In the genomic region with DNA sequence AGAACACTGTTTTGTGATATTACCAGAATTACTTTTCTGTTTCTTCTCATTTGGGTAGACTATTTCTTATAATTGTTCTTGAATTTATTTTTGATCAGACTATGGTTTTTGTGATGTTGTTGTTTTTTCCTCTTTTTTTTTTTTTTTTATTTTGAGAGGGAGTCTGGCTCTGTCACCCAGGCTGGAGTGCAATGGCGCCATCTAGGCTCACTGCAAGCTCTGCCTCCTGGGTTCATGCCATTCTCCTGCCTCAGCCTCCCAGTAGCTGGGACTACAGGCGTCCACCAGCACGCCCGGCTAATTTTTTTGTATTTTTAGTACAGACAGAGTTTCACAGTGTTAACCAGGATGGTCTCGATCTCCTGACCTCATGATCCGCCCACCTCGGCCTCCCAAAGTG, we compare ENCODE assay signal across 6 cellular contexts.
DNase-seq lines count a peak whose midpoint lies in the region; ATAC-seq and TF ChIP-seq lines count a peak whose summit lies in the region.
"Not testable (repeated sequence)": the region's sequence is repeated elsewhere in the genome, so short reads cannot be mapped to it uniquely, and the experiment has no call there.

No MANE protein-coding gene starts in this region.

- H3K9ac ChIP-seq in H9 (ENCODE audit: extremely low read depth, insufficient read length, low read length) = not testable (repeated sequence)

- H2BK15ac ChIP-seq in H9 (ENCODE audit: low read depth, low read length) = not testable (repeated sequence)

- POLR2A ChIA-PET in WTC11 (lab: Charles Lee) = not testable (repeated sequence)

- not testable (repeated sequence) for H4K20me1 ChIP-seq in H9 (ENCODE audit: control insufficient read depth, insufficient read depth, insufficient read length)

- not testable (repeated sequence) for H3K27ac Mint-ChIP-seq in H9; WTC11; endothelial cell (ENCODE audit: unreplicated experiment); progenitor cell of endocrine pancreas

- H3K23ac ChIP-seq in H9 (ENCODE audit: insufficient read length, low read depth, low read length) = not testable (repeated sequence)

- H3K4me3 Mint-ChIP-seq in H9; WTC11; endothelial cell (ENCODE audit: unreplicated experiment); progenitor cell of endocrine pancreas (ENCODE audit: low read depth): not testable (repeated sequence)

- not testable (repeated sequence) for ATAC-seq in WTC11

- H3K4me1 Mint-ChIP-seq in H9; WTC11; endothelial cell (ENCODE audit: unreplicated experiment); progenitor cell of endocrine pancreas (ENCODE audit: low read depth): not testable (repeated sequence)

- not testable (repeated sequence) for H3K9me3 ChIP-seq in H9 (ENCODE audit: control insufficient read depth, low read depth, low read length)

- not testable (repeated sequence) for H3K4ac ChIP-seq in H9 (ENCODE audit: low read depth, low read length)

- not testable (repeated sequence) for H3K14ac ChIP-seq in H9 (ENCODE audit: insufficient read depth, low read length)

- H3K36me3 Mint-ChIP-seq in H9 (ENCODE audit: insufficient read depth in 1 of 3, low read depth in 3 of 3) = peaks cover 14 to 31% (median 15%) of the 10 kb centered on the region in 3 experiments
- not testable (repeated sequence) for H3K36me3 Mint-ChIP-seq in WTC11; endothelial cell (ENCODE audit: low read depth, unreplicated experiment); progenitor cell of endocrine pancreas (ENCODE audit: insufficient read depth)

- H3K4me2 ChIP-seq in H9 (ENCODE audit: insufficient read depth, insufficient read length, low read length) = not testable (repeated sequence)

- not testable (repeated sequence) for H2BK5ac ChIP-seq in H9 (ENCODE audit: insufficient read length, low read length)

- H3K79me1 ChIP-seq in H9 (ENCODE audit: insufficient read depth, low read depth, low read length, poor library complexity, severe bottlenecking) = not testable (repeated sequence)

- DNase-seq in H9; progenitor cell of endocrine pancreas (ENCODE audit: low spot score, unreplicated experiment): not testable (repeated sequence)
- DNase-seq in WTC11 (ENCODE audit: low spot score) (peak; percentile 15), endothelial cell (ENCODE audit: low spot score) (peak; percentile 5)

- TF ChIP-seq CTCF in 22Rv1 (IDR thresholded peaks at IDR 0.05) = peak; percentile 50
- peak; percentile 65 for TF ChIP-seq CTCF in H9 (conservative IDR thresholded peaks at IDR 0.05)
- TF ChIP-seq CTCF in LNCAP (IDR thresholded peaks at IDR 0.05) = peak; percentile 16; the same call in 1 of the 2 replicates
- not testable (repeated sequence) for TF ChIP-seq CTCF in WTC11 (IDR thresholded peaks at IDR 0.05); endothelial cell (IDR thresholded peaks at IDR 0.05; ENCODE audit: unreplicated experiment)
- peak; percentile 15 for TF ChIP-seq CTCF in progenitor cell of endocrine pancreas (IDR thresholded peaks at IDR 0.05; ENCODE audit: unreplicated experiment)

- not testable (repeated sequence) for H3K27ac ChIP-seq in 22Rv1; H9 (ENCODE audit: insufficient read length, low read depth, low read length)

- no CpG with 5 or more reads among the region's 7 CpGs for WGBS in H9 (ENCODE audit: extremely low coverage, insufficient read length, low lambda C conversion rate)

- not testable (repeated sequence) for H4K8ac ChIP-seq in H9 (replicated peaks; ENCODE audit: insufficient read length, low read depth, low read length)

- not testable (repeated sequence) for H3K79me2 ChIP-seq in H9 (ENCODE audit: insufficient read depth, low read length)

- not testable (repeated sequence) for H3K4me1 ChIP-seq in H9 (ENCODE audit: insufficient read depth, low read length)

- H3K9me3 Mint-ChIP-seq in H9 = peaks cover 7 to 13% of the 10 kb centered on the region in 2 experiments
- H3K9me3 Mint-ChIP-seq in WTC11; endothelial cell (ENCODE audit: unreplicated experiment); progenitor cell of endocrine pancreas (ENCODE audit: low read depth): not testable (repeated sequence)

- H3T11ph ChIP-seq in H9 (ENCODE audit: low read length) = not testable (repeated sequence)

- H2BK20ac ChIP-seq in H9 (ENCODE audit: low read depth, low read length, poor library complexity, severe bottlenecking) = not testable (repeated sequence)

- H2AK5ac ChIP-seq in H9 (ENCODE audit: insufficient read length, low read length) = not testable (repeated sequence)

- not testable (repeated sequence) for H3K23me2 ChIP-seq in H9 (ENCODE audit: insufficient read length, low read depth, low read length, poor library complexity, severe bottlenecking)

- not testable (repeated sequence) for H3K27me3 ChIP-seq in H9 (ENCODE audit: insufficient read depth, low read length)

- not testable (repeated sequence) for H4K91ac ChIP-seq in H9 (ENCODE audit: insufficient read length, low read depth, low read length)

- H4K5ac ChIP-seq in H9 (ENCODE audit: insufficient read length, low read depth, low read length) = not testable (repeated sequence)

- not testable (repeated sequence) for H3K56ac ChIP-seq in H9 (ENCODE audit: insufficient read length, low read depth, low read length)

- H2BK12ac ChIP-seq in H9 (ENCODE audit: insufficient read length, low read depth, low read length) = not testable (repeated sequence)

- H2BK120ac ChIP-seq in H9 (ENCODE audit: low read depth, low read length, poor library complexity, severe bottlenecking) = not testable (repeated sequence)

- CTCF ChIA-PET in WTC11 (lab: Charles Lee) = interaction anchor here (0.6 to 1.1 kb wide), 4 partner anchors 12 to 714 kb away, joined by 3 to 5 read pairs (median 4); no protein-coding TSS in a partner anchor

- H2AFZ ChIP-seq in H9 (ENCODE audit: low read length) = not testable (repeated sequence)

- not testable (repeated sequence) for H3K27me3 Mint-ChIP-seq in H9 (ENCODE audit: low read depth); WTC11 (ENCODE audit: low read depth); endothelial cell (ENCODE audit: unreplicated experiment); progenitor cell of endocrine pancreas

- H3K18ac ChIP-seq in H9 (ENCODE audit: insufficient read length, low read depth, low read length) = not testable (repeated sequence)
